Comparison of ENCODE assay signal across 11 cellular contexts in genomic region chr12:63038361-63039100, GRCh38.
"Had no signal": no experiment of that assay in that cellular context is flagged by ENCODE, and none has a peak within 500 bp of the region (broad histone marks: within the 10 kb centered on the region; RNA-seq: fewer than 3 reads in every experiment).

No MANE protein-coding gene starts in this region.

- H3K9me3 ChIP-seq: esophagus squamous epithelium, lower lobe of right lung, stomach had no signal

- H3K27ac ChIP-seq: esophagus squamous epithelium, foreskin keratinocyte, lower lobe of right lung, skin epidermis, stomach had no signal

- ATAC-seq: activated naive CD8-positive, alpha-beta T cell treated with anti-CD3 and anti-CD28 coated beads, Interleukin-2, amount 50 U/mL, for 24 hours; activated T-cell treated with anti-CD3 and anti-CD28 coated beads, Interleukin-2, amount 50 U/mL, for 72 hours; foreskin keratinocyte; left cardiac atrium; lower lobe of right lung had no signal

- H3K4me1 ChIP-seq: esophagus squamous epithelium, foreskin keratinocyte, lower lobe of right lung, stomach had no signal

- DNase-seq: activated CD4-positive, alpha-beta memory T cell treated with anti-CD3 and anti-CD28 coated beads for 36 hours; activated naive CD8-positive, alpha-beta T cell treated with anti-CD3 and anti-CD28 coated beads, Interleukin-2, amount 50 U/mL, for 24 hours; activated T-cell treated with anti-CD3 and anti-CD28 coated beads, Interleukin-2, amount 50 U/mL, for 72 hours; esophagus squamous epithelium; foreskin keratinocyte; immature natural killer cell; left cardiac atrium; lower lobe of right lung; stomach had no signal

- H3K36me3 Mint-ChIP-seq: activated CD4-positive, alpha-beta memory T cell treated with anti-CD3 and anti-CD28 coated beads for 36 hours; immature natural killer cell; mesothelial cell of epicardium had no signal

- H3K9me3 Mint-ChIP-seq: activated CD4-positive, alpha-beta memory T cell treated with anti-CD3 and anti-CD28 coated beads for 36 hours; activated naive CD8-positive, alpha-beta T cell treated with anti-CD3 and anti-CD28 coated beads, Interleukin-2, amount 50 U/mL, for 24 hours; activated T-cell treated with anti-CD3 and anti-CD28 coated beads, Interleukin-2, amount 50 U/mL, for 72 hours had no signal

- H3K27ac Mint-ChIP-seq: activated CD4-positive, alpha-beta memory T cell treated with anti-CD3 and anti-CD28 coated beads for 36 hours; activated naive CD8-positive, alpha-beta T cell treated with anti-CD3 and anti-CD28 coated beads, Interleukin-2, amount 50 U/mL, for 24 hours; activated T-cell treated with anti-CD3 and anti-CD28 coated beads, Interleukin-2, amount 50 U/mL, for 72 hours; immature natural killer cell; mesothelial cell of epicardium had no signal

- H3K4me1 Mint-ChIP-seq: activated naive CD8-positive, alpha-beta T cell treated with anti-CD3 and anti-CD28 coated beads, Interleukin-2, amount 50 U/mL, for 24 hours; immature natural killer cell had no signal

- H3K36me3 ChIP-seq: esophagus squamous epithelium, lower lobe of right lung, stomach had no signal

- H3K4me3 ChIP-seq: esophagus squamous epithelium, lower lobe of right lung, skin epidermis, stomach had no signal

- H3K4me3 Mint-ChIP-seq: activated CD4-positive, alpha-beta memory T cell treated with anti-CD3 and anti-CD28 coated beads for 36 hours; activated naive CD8-positive, alpha-beta T cell treated with anti-CD3 and anti-CD28 coated beads, Interleukin-2, amount 50 U/mL, for 24 hours; activated T-cell treated with anti-CD3 and anti-CD28 coated beads, Interleukin-2, amount 50 U/mL, for 72 hours; immature natural killer cell; mesothelial cell of epicardium had no signal

- H3K27me3 ChIP-seq: esophagus squamous epithelium, stomach had no signal

- H3K27me3 Mint-ChIP-seq: activated CD4-positive, alpha-beta memory T cell treated with anti-CD3 and anti-CD28 coated beads for 36 hours; activated naive CD8-positive, alpha-beta T cell treated with anti-CD3 and anti-CD28 coated beads, Interleukin-2, amount 50 U/mL, for 24 hours had no signal
